8 cellular contexts compared by ENCODE assay signal in genomic region chr5:68215208-68215887, GRCh38. TPM values are rescaled to one million over a fixed set of nuclear protein-coding genes. Genes with fewer than 3 reads are reported as not detected.
A peak's percentile ranks its signal among the peaks of the same experiment; 100 is the strongest.
DNase-seq lines count a peak whose midpoint lies in the region; ATAC-seq and TF ChIP-seq lines count a peak whose summit lies in the region.

TSS of gene PIK3R1 (plus strand) at chr5:68215756. CDS start at chr5:68226676, 10,920 bp downstream.

- peak within 1 kb of the TSS; percentile 91 for H3K4me3 Mint-ChIP-seq in activated naive CD4-positive, alpha-beta T cell treated with anti-CD3 and anti-CD28 coated beads for 36 hours

- intact Hi-C loops in activated naive CD4-positive, alpha-beta T cell treated with anti-CD3 and anti-CD28 coated beads for 36 hours (cut with micrococcal nuclease), result loop anchor here (1.0 to 2.0 kb wide), 5 partner anchors 24 to 219 kb away; no protein-coding TSS in a partner anchor

- no peaks in the 10 kb centered on the region for H3K27me3 ChIP-seq in gastroesophageal sphincter

- peaks cover 42% of the 10 kb centered on the region for H3K4me1 Mint-ChIP-seq in activated naive CD4-positive, alpha-beta T cell treated with anti-CD3 and anti-CD28 coated beads for 36 hours (ENCODE audit: low read depth)

- ATAC-seq in HG02588 (IDR thresholded peaks at IDR 0.05; ENCODE audit: unreplicated experiment) (peak; percentile 86), gastroesophageal sphincter (peak; percentile 94)

- H3K9me3 Mint-ChIP-seq in activated naive CD4-positive, alpha-beta T cell treated with anti-CD3 and anti-CD28 coated beads for 36 hours, result peaks cover 20% of the 10 kb centered on the region

- no peaks in the 10 kb centered on the region for H3K27me3 Mint-ChIP-seq in activated naive CD4-positive, alpha-beta T cell treated with anti-CD3 and anti-CD28 coated beads for 36 hours (ENCODE audit: low read depth)

- TF ChIP-seq EP300 in gastroesophageal sphincter (IDR thresholded peaks at IDR 0.05), result no peak

- TF ChIP-seq POLR2A in NB4 (IDR thresholded peaks at IDR 0.05; ENCODE audit: extremely low read depth, insufficient read length) (peak; percentile 67), gastroesophageal sphincter (IDR thresholded peaks at IDR 0.05) (peak; percentile 96 to 97)

- CTCF ChIA-PET in activated naive CD4-positive, alpha-beta T cell treated with anti-CD3 and anti-CD28 coated beads for 36 hours (lab: Charles Lee), result interaction anchor here (0.7 to 1.5 kb wide), 8 partner anchors 9 to 56 kb away, joined by 3 to 5 read pairs (median 4); no protein-coding TSS in a partner anchor

- H3K4me1 ChIP-seq in gastroesophageal sphincter, result peaks cover 0 to 29% (median 5%) of the 10 kb centered on the region in 3 donors

- H3K27ac Mint-ChIP-seq in activated naive CD4-positive, alpha-beta T cell treated with anti-CD3 and anti-CD28 coated beads for 36 hours, result peak within 1 kb of the TSS; percentile 95

- peak; percentile 31 for TF ChIP-seq CTCF in GM10266 (IDR thresholded peaks at IDR 0.05; ENCODE audit: control insufficient read depth, insufficient read depth, low read depth, missing control alignments)
- TF ChIP-seq CTCF in NB4 (IDR thresholded peaks at IDR 0.05; ENCODE audit: low read depth, low read length), result no peak
- peak in 3 of 4 experiments; percentile 69 to 80 (median 76) for TF ChIP-seq CTCF in gastroesophageal sphincter (IDR thresholded peaks at IDR 0.05)

- H3K9me3 ChIP-seq in gastroesophageal sphincter, result peaks cover 0 to 4% (median 0%) of the 10 kb centered on the region in 3 donors

- H3K4me3 ChIP-seq in NB4 (ENCODE audit: low read depth, low read length) (peak within 1 kb of the TSS; percentile 95), gastroesophageal sphincter (peak within 1 kb of the TSS; percentile 78 to 94)

- DNase-seq in GM10266 (ENCODE audit: extremely low spot score), result peak; percentile 98
- DNase-seq in NB4 (ENCODE audit: low read depth), result peak; percentile 94
- peak; percentile 93 for DNase-seq in SK-N-DZ (ENCODE audit: low spot score)
- DNase-seq in activated naive CD4-positive, alpha-beta T cell treated with anti-CD3 and anti-CD28 coated beads for 36 hours, result peak; percentile 93
- peak; percentile 54 for DNase-seq in non-pigmented ciliary epithelial cell (ENCODE audit: low read depth)
- DNase-seq in substantia nigra (lab: John Stamatoyannopoulos, UW), result peak; percentile 75 to 98 (median 95)

- 6% methylated on average over 7 of the region's 76 CpGs; no CpG with 5 or more reads in 1 of the 2 donors for WGBS in gastroesophageal sphincter (ENCODE audit: low coverage in 1 of 2), 2 donors

- peaks cover 13% of the 10 kb centered on the region for H3K36me3 Mint-ChIP-seq in activated naive CD4-positive, alpha-beta T cell treated with anti-CD3 and anti-CD28 coated beads for 36 hours (ENCODE audit: low read depth)

- peaks cover 0 to 2% of the 10 kb centered on the region in 2 donors for H3K36me3 ChIP-seq in gastroesophageal sphincter

- H3K27ac ChIP-seq in gastroesophageal sphincter (peak within 1 kb of the TSS; percentile 92 to 100 (median 98)), substantia nigra (ENCODE audit: low read depth, low read length, poor library complexity, severe bottlenecking) (peak within 1 kb of the TSS; percentile 97)

RNA-seq across cellular contexts. Expression of gene PIK3R1, which starts in this region (rescaled TPM):
- polyA plus RNA-seq in SK-N-DZ (2014; cell fraction: cytosol; rRNA removed), result 7.3 and 7.4 TPM in 2 replicates
- polyA plus RNA-seq in SK-N-DZ (2014; cell fraction: nucleus; rRNA removed), result 7.7 and 16.9 TPM in 2 replicates
- total RNA-seq in activated naive CD4-positive, alpha-beta T cell treated with anti-CD3 and anti-CD28 coated beads for 36 hours, result 10 to 100 TPM; 28.5 to 31.4 TPM
- 100 to 1,000 TPM; 188 to 403 (median 312) TPM for total RNA-seq in gastroesophageal sphincter

Comparison
In these comparisons a context has a peak if more than half of its experiments do, and no peak if none do; other contexts are left out.
1. Peak in every context shown above with its lines: DNase-seq, ATAC-seq, H3K4me3 ChIP-seq and H3K27ac ChIP-seq.
2. RNA of gene PIK3R1 (total RNA-seq): 188 to 403 TPM in gastroesophageal sphincter; 28.5 to 31.4 TPM in activated naive CD4-positive, alpha-beta T cell treated with anti-CD3 and anti-CD28 coated beads for 36 hours; every median in the first group is over 4 times any median in the second.